In genomic region chrX:130523460-130524394, GRCh38 we compare ENCODE assay signal across 1 cellular context.
TF ChIP-seq lines count a peak whose summit lies in the region.

No MANE protein-coding gene starts in this region.

TF ChIP-seq in WTC11, 78 proteins besides CTCF, POLR2A, EP300 and RAD21 (continued from another document):
- no peak for TF ChIP-seq E2F1 (CRISPR knock-in tag; IDR thresholded peaks at IDR 0.05)
- TF ChIP-seq NFE2L1 (CRISPR knock-in tag; IDR thresholded peaks at IDR 0.05) = no peak
- TF ChIP-seq ZNF396 (CRISPR knock-in tag; IDR thresholded peaks at IDR 0.05; ENCODE audit: borderline replicate concordance) = no peak
- no peak for TF ChIP-seq CREM (CRISPR knock-in tag; IDR thresholded peaks at IDR 0.05)
- TF ChIP-seq ZNF317 (CRISPR knock-in tag; IDR thresholded peaks at IDR 0.05; ENCODE audit: borderline replicate concordance, low read depth) = no peak
- TF ChIP-seq ZNF138 (CRISPR knock-in tag; conservative IDR thresholded peaks at IDR 0.05) = no peak
- no peak for TF ChIP-seq NFATC4 (CRISPR knock-in tag; IDR thresholded peaks at IDR 0.05)
- TF ChIP-seq GABPB1 (CRISPR knock-in tag; IDR thresholded peaks at IDR 0.05) = no peak
